Comparison of ENCODE assay signal across 10 cellular contexts in the genomic region with DNA sequence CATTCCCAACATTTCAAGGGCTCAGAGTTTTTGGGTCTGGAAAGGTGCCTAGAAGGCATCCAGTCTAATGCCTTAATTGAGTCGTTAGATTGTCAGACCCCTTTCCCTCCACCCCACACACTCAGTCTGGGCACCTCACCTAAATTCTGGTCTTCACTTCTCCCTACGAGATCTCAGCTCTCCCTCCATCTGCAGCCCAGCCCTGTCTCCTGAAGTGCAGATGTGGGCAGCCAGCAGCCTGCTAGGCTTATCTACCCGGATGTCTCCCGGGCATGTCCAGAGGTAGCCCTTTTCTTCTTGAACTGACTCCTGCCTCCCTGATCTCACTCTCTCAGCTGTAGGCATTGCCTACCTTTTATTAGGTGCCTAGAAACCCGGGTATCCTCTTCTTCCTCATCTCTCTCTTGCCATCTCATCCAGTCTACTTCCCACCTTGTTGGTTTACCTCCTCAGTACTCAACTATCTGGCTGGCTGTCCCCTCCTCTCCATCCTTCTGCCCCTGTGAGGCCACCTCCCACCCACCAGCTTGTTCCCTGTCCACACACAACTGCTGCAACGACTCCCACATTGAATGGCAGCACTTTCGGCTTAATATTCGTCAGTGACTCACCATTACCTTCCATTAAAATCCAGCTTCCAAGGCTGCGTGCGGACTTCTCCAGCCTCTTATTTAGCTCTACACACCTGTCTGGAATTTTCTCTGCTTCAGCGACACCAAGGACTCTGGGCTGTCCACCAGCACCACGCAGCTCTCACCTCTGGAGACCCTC. TPM values are rescaled to one million over a fixed set of nuclear protein-coding genes. Genes with fewer than 3 reads are reported as not detected.
A peak's percentile ranks its signal among the peaks of the same experiment; 100 is the strongest.
DNase-seq lines count a peak whose midpoint lies in the region; ATAC-seq, FAIRE-seq and TF ChIP-seq lines count a peak whose summit lies in the region.
"Had no signal": no experiment of that assay in that cellular context is flagged by ENCODE, and none has a peak within 500 bp of the region (broad histone marks: within the 10 kb centered on the region; RNA-seq: fewer than 3 reads in every experiment).

No MANE protein-coding gene starts in this region.

- H3K27ac Mint-ChIP-seq in CD4-positive, alpha-beta memory T cell: peak overlapping the region in 4 of 7 donors; percentile 4 to 48 (median 30)
- peak overlapping the region; percentile 68 to 97 (median 93) for H3K27ac Mint-ChIP-seq in brain
- no peak overlapping the region for H3K27ac Mint-ChIP-seq in neural crest cell (ENCODE audit: unreplicated experiment)

- H3K27ac ChIP-seq in CD4-positive, alpha-beta memory T cell (ENCODE audit: low read depth, low read length): no peak overlapping the region
- H3K27ac ChIP-seq in HCT116 (ENCODE audit: low read depth, low read length): no peak overlapping the region

- no peaks in the 10 kb centered on the region for H3K9me3 ChIP-seq in CD4-positive, alpha-beta memory T cell (ENCODE audit: control insufficient read depth in 1 of 2, low read length in 2 of 2)
- no peaks in the 10 kb centered on the region for H3K9me3 ChIP-seq in HCT116 (ENCODE audit: control insufficient read depth in 1 of 2, insufficient read depth in 1 of 2, low read depth in 1 of 2, low read length in 2 of 2)

- H2AFZ ChIP-seq in HCT116 (ENCODE audit: low read depth, low read length, poor library complexity, severe bottlenecking): no peak overlapping the region

- H3K79me2 ChIP-seq in HCT116 (ENCODE audit: insufficient read depth, low read length): no peaks in the 10 kb centered on the region

- H3K4me1 Mint-ChIP-seq in CD4-positive, alpha-beta memory T cell: peaks cover 13 to 21% (median 16%) of the 10 kb centered on the region in 4 donors
- H3K4me1 Mint-ChIP-seq in brain (peaks cover 52% of the 10 kb centered on the region), neural crest cell (peaks cover 28% of the 10 kb centered on the region)

- TF ChIP-seq CTCF in HCT116 (IDR thresholded peaks at IDR 0.05 in 2 of 3, conservative IDR thresholded peaks at IDR 0.05 in 1 of 3; ENCODE audit: borderline replicate concordance in 1 of 3, insufficient read depth in 1 of 3, low read depth in 2 of 3, low read length in 2 of 3) (no peak), brain (conservative IDR thresholded peaks at IDR 0.05) (no peak), neural crest cell (conservative IDR thresholded peaks at IDR 0.05) (no peak)

- H3K27me3 Mint-ChIP-seq in CD4-positive, alpha-beta memory T cell: peaks cover 25 to 38% of the 10 kb centered on the region in 2 donors
- H3K27me3 Mint-ChIP-seq in brain: peaks cover 11% of the 10 kb centered on the region
- H3K27me3 Mint-ChIP-seq in neural crest cell (ENCODE audit: low read depth): peaks cover 44% of the 10 kb centered on the region

- intact Hi-C loops in CD4-positive, alpha-beta memory T cell (cut with micrococcal nuclease): no loop called here
- intact Hi-C loops in HCT116 (cut with micrococcal nuclease): no loop called here

- RAD21 ChIA-PET in HCT116 (lab: Charles Lee; ENCODE audit: low non-redundant PET in 1 of 2, low total read pairs in 2 of 2, uncharacterized antibody in 2 of 2, unreplicated experiment in 2 of 2): no interaction called here

- no peaks in the 10 kb centered on the region for H4K20me1 ChIP-seq in HCT116 (ENCODE audit: insufficient read depth)

- peak overlapping the region; percentile 58 to 75 (median 69) for H3K4me3 Mint-ChIP-seq in CD4-positive, alpha-beta memory T cell
- H3K4me3 Mint-ChIP-seq in brain (peak overlapping the region; percentile 78 to 90 (median 80)), neural crest cell (peak overlapping the region; percentile 84)

- BruUV-seq in HCT116 (replicated peaks; lab: Mats Ljungman, UMichigan): no TSS peak

- no peak for TF ChIP-seq RAD21 in HCT116 (IDR thresholded peaks at IDR 0.05; ENCODE audit: low read depth)

- DNase-seq in CD4-positive, alpha-beta memory T cell: no peak
- DNase-seq in HCT116 (ENCODE audit: low read depth, low spot score) (no peak), neural crest cell (ENCODE audit: low read depth, low spot score) (no peak), frontal cortex (ENCODE audit: low spot score in 2 of 2) (no peak), NCI-H2227 (lab: John Stamatoyannopoulos, UW; ENCODE audit: unreplicated experiment) (no peak)
- DNase-seq: cortex of kidney, KBM-7 had no signal

- peaks cover 17% of the 10 kb centered on the region for H3K27me3 ChIP-seq in CD4-positive, alpha-beta memory T cell (ENCODE audit: insufficient read depth, low read length)
- peaks cover 15% of the 10 kb centered on the region for H3K27me3 ChIP-seq in HCT116 (ENCODE audit: insufficient read depth, low read length)

- ATAC-seq in HCT116: no peak
- ATAC-seq in GM18909 (IDR thresholded peaks at IDR 0.05; ENCODE audit: poor library complexity, unreplicated experiment): no peak

- FAIRE-seq in frontal cortex (lab: Jason Lieb, UNC): no peak
- FAIRE-seq: GM12878 had no signal

- no peaks in the 10 kb centered on the region for H3K9me3 Mint-ChIP-seq in CD4-positive, alpha-beta memory T cell
- H3K9me3 Mint-ChIP-seq in brain (no peaks in the 10 kb centered on the region), neural crest cell (no peaks in the 10 kb centered on the region)

- H3K9me2 ChIP-seq in HCT116 (ENCODE audit: insufficient read depth): no peaks in the 10 kb centered on the region

- H3K36me3 ChIP-seq in CD4-positive, alpha-beta memory T cell (ENCODE audit: insufficient read depth, low read length): no peaks in the 10 kb centered on the region
- H3K36me3 ChIP-seq in HCT116 (ENCODE audit: control insufficient read depth in 1 of 2, insufficient read depth in 2 of 2, low read length in 2 of 2): no peaks in the 10 kb centered on the region

- H3K4me1 ChIP-seq in CD4-positive, alpha-beta memory T cell (ENCODE audit: insufficient read depth, low read length): peaks cover 11% of the 10 kb centered on the region
- H3K4me1 ChIP-seq in HCT116 (ENCODE audit: control insufficient read depth in 1 of 2, insufficient read depth in 2 of 2, low read length in 2 of 2): peaks cover 8 to 12% of the 10 kb centered on the region in 2 experiments; a peak in 2 of 4 replicates

- H3K4me3 ChIP-seq in CD4-positive, alpha-beta memory T cell (ENCODE audit: low read length in 2 of 2): no peak overlapping the region
- H3K4me3 ChIP-seq in HCT116 (replicated peaks in 1 of 2; ENCODE audit: low read depth in 1 of 2, low read length in 2 of 2): no peak overlapping the region

- CTCF ChIA-PET in CD4-positive, alpha-beta memory T cell (lab: Charles Lee; ENCODE audit: partially characterized antibody): no interaction called here
- CTCF ChIA-PET in HCT116 (lab: Charles Lee): no interaction called here

- H3K36me3 Mint-ChIP-seq in CD4-positive, alpha-beta memory T cell: no peaks in the 10 kb centered on the region
- H3K36me3 Mint-ChIP-seq in brain (peaks cover 3% of the 10 kb centered on the region), neural crest cell (ENCODE audit: low read depth) (no peaks in the 10 kb centered on the region)

- no peak overlapping the region for H3K9ac ChIP-seq in HCT116 (ENCODE audit: low read length)

- POLR2A ChIA-PET in CD4-positive, alpha-beta memory T cell (lab: Charles Lee; ENCODE audit: partially characterized antibody): interaction anchor here (1.1 kb wide), 1 partner anchor 104 kb away, joined by 3 read pairs; a partner anchor contains a TSS
- POLR2A ChIA-PET in HCT116 (lab: Charles Lee): no interaction called here

- H3K4me2 ChIP-seq in HCT116 (ENCODE audit: low read length): peak overlapping the region; percentile 95

- no peak for TF ChIP-seq POLR2A in HCT116 (IDR thresholded peaks at IDR 0.05; ENCODE audit: borderline replicate concordance, extremely low read depth, insufficient read depth, insufficient read length)

TF ChIP-seq in HCT116, 20 proteins besides CTCF, POLR2A, EP300 and RAD21 (continues in another document):
- TF ChIP-seq EGR1 (IDR thresholded peaks at IDR 0.05; ENCODE audit: low read depth) (no peak), EZH2phosphoT487 (IDR thresholded peaks at IDR 0.05; ENCODE audit: borderline replicate concordance) (no peak), ZFX (IDR thresholded peaks at IDR 0.05) (no peak)

RNA-seq across cellular contexts. Expression of a gene that starts 6.2 kb away (rescaled TPM):
- under 1 TPM; 0.36 to 0.81 TPM for total RNA-seq in CD4-positive, alpha-beta memory T cell
- not detected for polyA plus RNA-seq in CD4-positive, alpha-beta memory T cell
- total RNA-seq in HCT116 (2021; ENCODE audit: unreplicated experiment): 9.3 TPM
- 8.4 and 12.1 TPM in 2 replicates for polyA plus RNA-seq in HCT116 (2012)
- polyA plus RNA-seq in brain (ENCODE audit: insufficient read depth, low read depth, low replicate concordance): 289 TPM
- total RNA-seq in neural crest cell: 71.5 and 75.0 TPM in 2 replicates
- 123 TPM for total RNA-seq in frontal cortex

RNA-seq across cellular contexts. Expression of a gene that starts 23.1 kb away (rescaled TPM):
- 1 to 10 TPM; 3.5 to 5.4 TPM for total RNA-seq in CD4-positive, alpha-beta memory T cell
- under 1 TPM; 0.49 to 0.59 TPM for polyA plus RNA-seq in CD4-positive, alpha-beta memory T cell
- total RNA-seq in HCT116 (2021; ENCODE audit: unreplicated experiment): not detected
- not detected in 2 replicates for polyA plus RNA-seq in HCT116 (2012)
- polyA plus RNA-seq in brain (ENCODE audit: insufficient read depth, low read depth, low replicate concordance): 0.61 TPM
- total RNA-seq in neural crest cell: not detected in 2 replicates
- 4.5 TPM for total RNA-seq in frontal cortex

RNA-seq across cellular contexts. Expression of a gene that starts 28.5 kb away (rescaled TPM):
- 10 to 100 TPM in 1 of 2 experiments, 1 to 10 TPM in 1; 7.6 to 12.0 TPM for total RNA-seq in CD4-positive, alpha-beta memory T cell
- 10 to 100 TPM; 14.1 to 19.2 TPM for polyA plus RNA-seq in CD4-positive, alpha-beta memory T cell
- 44.7 TPM for total RNA-seq in HCT116 (2021; ENCODE audit: unreplicated experiment)
- 43.0 and 61.7 TPM in 2 replicates for polyA plus RNA-seq in HCT116 (2012)
- 40.5 TPM for polyA plus RNA-seq in brain (ENCODE audit: insufficient read depth, low read depth, low replicate concordance)
- 47.3 and 48.9 TPM in 2 replicates for total RNA-seq in neural crest cell
- total RNA-seq in frontal cortex: 3.7 TPM

RNA-seq across cellular contexts. Expression of a gene that starts 48.9 kb away (rescaled TPM):
- total RNA-seq in CD4-positive, alpha-beta memory T cell: 10 to 100 TPM; 14.3 to 14.8 TPM
- polyA plus RNA-seq in CD4-positive, alpha-beta memory T cell: 1 to 10 TPM in 1 of 2 donors, under 1 TPM in 1; 0.37 to 1.4 TPM
- total RNA-seq in HCT116 (2021; ENCODE audit: unreplicated experiment): 3.7 TPM
- 1.1 and 1.8 TPM in 2 replicates for polyA plus RNA-seq in HCT116 (2012)
- 1.4 TPM for polyA plus RNA-seq in brain (ENCODE audit: insufficient read depth, low read depth, low replicate concordance)
- 4.0 and 4.4 TPM in 2 replicates for total RNA-seq in neural crest cell
- under 0.01 TPM for total RNA-seq in frontal cortex
